12 cellular contexts compared by ENCODE assay signal in the genomic region with DNA sequence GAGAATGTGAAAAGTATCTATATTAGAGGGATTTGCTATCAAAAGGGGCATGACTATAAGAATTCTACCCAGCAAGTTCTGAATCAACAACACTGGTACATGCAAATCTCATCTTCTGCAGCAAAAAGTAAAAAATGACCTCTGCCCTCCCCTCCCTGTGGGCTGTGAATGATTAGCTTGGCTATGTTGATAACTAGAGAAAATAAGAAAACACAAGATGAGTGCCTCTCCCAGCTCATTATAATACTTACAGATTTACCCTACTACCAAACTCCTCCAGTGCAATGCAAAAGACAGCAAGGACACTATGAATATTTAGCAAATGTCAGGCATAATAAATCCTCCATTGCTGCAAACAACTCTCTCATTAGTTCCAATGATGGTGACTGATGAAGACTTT.
A peak's percentile ranks its signal among the peaks of the same experiment; 100 is the strongest.
DNase-seq lines count a peak whose midpoint lies in the region; ATAC-seq and TF ChIP-seq lines count a peak whose summit lies in the region.
"Had no signal": no experiment of that assay in that cellular context is flagged by ENCODE, and none has a peak within 500 bp of the region (broad histone marks: within the 10 kb centered on the region; RNA-seq: fewer than 3 reads in every experiment).

No MANE protein-coding gene starts in this region.

- peaks cover 40% of the 10 kb centered on the region for H3K4me1 ChIP-seq in GM23248 (ENCODE audit: insufficient read depth)
- peaks cover 18 to 25% of the 10 kb centered on the region in 2 donors for H3K4me1 ChIP-seq in lung (ENCODE audit: control insufficient read depth in 2 of 2, insufficient read depth in 2 of 2, low read length in 2 of 2)

- peaks cover 32% of the 10 kb centered on the region for H3F3A ChIP-seq in GM23248 (ENCODE audit: insufficient read depth)

- no peaks in the 10 kb centered on the region for H3K27me3 Mint-ChIP-seq in activated CD4-positive, alpha-beta memory T cell treated with anti-CD3 and anti-CD28 coated beads, Interleukin-2, amount 10 ng/mL, durations not matched to agents 7 days and 5 days

- peaks cover 81% of the 10 kb centered on the region for H3K79me2 ChIP-seq in GM23248 (ENCODE audit: insufficient read depth)

- no peak overlapping the region for H3K4me3 Mint-ChIP-seq in activated CD4-positive, alpha-beta memory T cell treated with anti-CD3 and anti-CD28 coated beads, Interleukin-2, amount 10 ng/mL, durations not matched to agents 7 days and 5 days
- H3K4me3 Mint-ChIP-seq: activated naive CD4-positive, alpha-beta T cell treated with anti-CD3 and anti-CD28 coated beads for 36 hours; mesothelial cell of epicardium had no signal

- no peaks in the 10 kb centered on the region for H4K20me1 ChIP-seq in GM23248 (ENCODE audit: insufficient read depth)

- H3K27me3 ChIP-seq in GM23248 (replicated peaks; ENCODE audit: insufficient read depth), result no peaks in the 10 kb centered on the region
- no peaks in the 10 kb centered on the region for H3K27me3 ChIP-seq in brain microvascular endothelial cell (replicated peaks)
- no peaks in the 10 kb centered on the region for H3K27me3 ChIP-seq in lung (ENCODE audit: control insufficient read depth, insufficient read depth)

- H3K27ac ChIP-seq in GM23248 (peak overlapping the region; percentile 79), brain microvascular endothelial cell (no peak overlapping the region), lung (ENCODE audit: low read depth in 1 of 2, low read length in 1 of 2) (peak overlapping the region; percentile 24 to 86), temporal lobe (ENCODE audit: low read depth, low read length) (peak overlapping the region; percentile 50)

- no peaks in the 10 kb centered on the region for H3K9me2 ChIP-seq in GM23248 (ENCODE audit: insufficient read depth)

- H3K27ac Mint-ChIP-seq in activated CD4-positive, alpha-beta memory T cell treated with anti-CD3 and anti-CD28 coated beads, Interleukin-2, amount 10 ng/mL, durations not matched to agents 7 days and 5 days, result no peak overlapping the region
- H3K27ac Mint-ChIP-seq: activated naive CD4-positive, alpha-beta T cell treated with anti-CD3 and anti-CD28 coated beads for 36 hours had no signal

- peak overlapping the region; percentile 85 for H3K4me3 ChIP-seq in GM23248
- H3K4me3 ChIP-seq in brain microvascular endothelial cell (ENCODE audit: low read depth, low read length), result peak overlapping the region; percentile 70
- H3K4me3 ChIP-seq in lung, result peak overlapping the region; percentile 24

- H3K4me2 ChIP-seq in GM23248 (ENCODE audit: unreplicated experiment), result peak overlapping the region; percentile 96

- peaks cover 26% of the 10 kb centered on the region for H3K36me3 Mint-ChIP-seq in activated CD4-positive, alpha-beta memory T cell treated with anti-CD3 and anti-CD28 coated beads, Interleukin-2, amount 10 ng/mL, durations not matched to agents 7 days and 5 days (ENCODE audit: low read depth)

- POLR2A ChIA-PET in activated CD4-positive, alpha-beta memory T cell treated with anti-CD3 and anti-CD28 coated beads, Interleukin-2, amount 10 ng/mL, durations not matched to agents 7 days and 5 days (lab: Charles Lee), result interaction anchor here (1.3 kb wide), 1 partner anchor 10 kb away, joined by 4 read pairs; no protein-coding TSS in a partner anchor

- H3K9me3 ChIP-seq in GM23248 (ENCODE audit: low read depth) (no peaks in the 10 kb centered on the region), lung (ENCODE audit: control insufficient read depth in 2 of 2, insufficient read depth in 1 of 2, low read length in 1 of 2) (no peaks in the 10 kb centered on the region)

- no peaks in the 10 kb centered on the region for H3K9me3 Mint-ChIP-seq in activated CD4-positive, alpha-beta memory T cell treated with anti-CD3 and anti-CD28 coated beads, Interleukin-2, amount 10 ng/mL, durations not matched to agents 7 days and 5 days
- H3K9me3 Mint-ChIP-seq: activated naive CD4-positive, alpha-beta T cell treated with anti-CD3 and anti-CD28 coated beads for 36 hours; mesothelial cell of epicardium had no signal

- CTCF ChIA-PET in activated CD4-positive, alpha-beta memory T cell treated with anti-CD3 and anti-CD28 coated beads, Interleukin-2, amount 10 ng/mL, durations not matched to agents 7 days and 5 days (lab: Charles Lee), result interaction anchor here (0.5 to 4.3 kb wide), 3 partner anchors 11 to 346 kb away, joined by 3 to 21 read pairs (median 4); no protein-coding TSS in a partner anchor

- H3K9ac ChIP-seq in GM23248, result peak overlapping the region; percentile 93

- in situ Hi-C loops in GM23248 (cut with MboI) (no loop called here), brain microvascular endothelial cell (cut with HindIII; ENCODE audit: low pct_ligation_motif_present, low sequenced_read_pairs) (no loop called here)

- H3K4me1 Mint-ChIP-seq in activated CD4-positive, alpha-beta memory T cell treated with anti-CD3 and anti-CD28 coated beads, Interleukin-2, amount 10 ng/mL, durations not matched to agents 7 days and 5 days, result peaks cover 39% of the 10 kb centered on the region

- no peak for ATAC-seq in lung (ENCODE audit: insufficient read depth, low FRiP score)
- ATAC-seq in GM19023 (IDR thresholded peaks at IDR 0.05; ENCODE audit: unreplicated experiment), result no peak

- H3K36me3 ChIP-seq in GM23248 (ENCODE audit: low read depth) (peaks cover 15% of the 10 kb centered on the region; the same call in 1 of the 2 replicates), brain microvascular endothelial cell (replicated peaks) (peaks cover 35% of the 10 kb centered on the region), lung (ENCODE audit: control insufficient read depth in 2 of 2, insufficient read depth in 2 of 2, low read length in 2 of 2) (peaks cover 4 to 6% of the 10 kb centered on the region in 2 donors)

- TF ChIP-seq CTCF in brain microvascular endothelial cell (IDR thresholded peaks at IDR 0.05; ENCODE audit: low read depth, low read length, missing control alignments) (no peak), lung (IDR thresholded peaks at IDR 0.05; ENCODE audit: control extremely low read depth, extremely low read depth) (no peak)

- no peak overlapping the region for H2AFZ ChIP-seq in GM23248

- no peak for DNase-seq in GM23248
- no peak for DNase-seq in brain microvascular endothelial cell
- no peak for DNase-seq in lung (ENCODE audit: low spot score)
- no peak for DNase-seq in stimulated activated CD4-positive, alpha-beta T cell treated with anti-CD3 and anti-CD28 coated beads, Interleukin-4, amount 100 ng/mL, for 1 hour
- DNase-seq in retina, result no peak
- no peak for DNase-seq in activated CD4-positive, alpha-beta memory T cell treated with anti-CD3 and anti-CD28 coated beads, Interleukin-2, amount 10 ng/mL, durations not matched to agents 7 days and 5 days
- DNase-seq: activated CD4-positive, CD25-positive, alpha-beta regulatory T cell; activated naive CD4-positive, alpha-beta T cell treated with anti-CD3 and anti-CD28 coated beads for 36 hours; NCI-H2029 treated with DMSO at 0.1 percent for 48 hours had no signal

Comparison
In these comparisons a context has a peak if more than half of its experiments do, and no peak if none do; other contexts are left out.
1. H3K4me3 ChIP-seq: peak in every context shown above with its lines; median percentile 85 in GM23248; 70 in brain microvascular endothelial cell; 24 in lung.